ENCODE assay signal across 9 cellular contexts in the genomic region with DNA sequence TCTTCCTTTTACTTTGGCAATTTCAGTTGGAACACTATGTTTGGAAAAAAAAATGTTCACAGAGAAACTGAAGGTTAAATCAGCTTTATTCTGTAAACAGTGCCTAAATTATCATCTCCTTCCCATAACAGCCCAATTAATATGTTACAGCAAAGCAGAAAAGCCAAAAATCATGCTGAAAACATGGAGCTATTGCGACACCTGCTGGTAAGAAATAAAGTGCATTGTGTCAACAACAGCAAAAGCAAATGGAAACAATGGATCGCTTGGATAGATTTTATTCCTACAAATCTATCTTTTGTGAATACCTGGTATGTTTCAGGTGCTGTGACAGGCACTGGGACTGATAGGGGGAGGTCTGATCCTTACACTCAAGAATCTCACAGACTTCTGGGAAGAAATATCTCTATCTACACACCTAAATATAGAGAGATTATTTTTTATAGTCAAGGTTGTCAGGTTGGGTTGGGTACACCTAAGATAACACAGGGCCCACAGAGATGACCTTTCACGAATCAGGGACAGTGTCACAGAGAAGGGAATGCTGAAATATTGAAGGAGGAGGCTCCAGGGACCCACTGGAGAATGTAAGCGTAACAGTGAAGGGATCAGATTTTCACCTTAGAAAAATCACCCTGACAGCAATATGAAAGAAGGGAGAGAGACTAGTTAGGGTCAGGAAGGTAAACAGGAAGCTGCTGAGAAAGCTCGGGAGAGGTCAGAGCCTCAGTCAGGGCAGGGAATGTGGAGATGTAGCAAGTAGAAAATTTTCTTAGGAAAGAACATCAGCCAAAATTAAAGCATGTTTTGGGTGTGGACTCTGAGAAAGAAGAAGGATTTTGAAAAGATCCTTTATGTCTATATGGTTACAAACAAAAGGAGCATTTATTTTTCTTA. TPM values are rescaled to one million over a fixed set of nuclear protein-coding genes. Genes with fewer than 3 reads are reported as not detected.
DNase-seq lines count a peak whose midpoint lies in the region.
"Had no signal": no experiment of that assay in that cellular context is flagged by ENCODE, and none has a peak within 500 bp of the region (broad histone marks: within the 10 kb centered on the region; RNA-seq: fewer than 3 reads in every experiment).

No MANE protein-coding gene starts in this region.

- no peaks in the 10 kb centered on the region for H3K27me3 ChIP-seq in HAP-1 (ENCODE audit: low read depth)

- in situ Hi-C loops in HAP-1 (cut with MboI; ENCODE audit: low sequenced_read_pairs) = no loop called here

- H3K4me1 ChIP-seq in HAP-1 = peaks cover 5% of the 10 kb centered on the region

- no peak overlapping the region for H3K4me3 ChIP-seq in HAP-1

- no peaks in the 10 kb centered on the region for H3K9me3 ChIP-seq in HAP-1

- peak; percentile 4 for DNase-seq in stimulated activated CD4-positive, alpha-beta T cell treated with anti-CD3 and anti-CD28 coated beads, Interleukin-12 subunit alpha, Interleukin-12 subunit beta, amount 100 ng/mL, for 4 hours
- no peak for DNase-seq in stimulated activated CD4-positive, alpha-beta T cell treated with anti-CD3 and anti-CD28 coated beads, Interleukin-4, amount 100 ng/mL, for 4 hours
- peak; percentile 35 to 69 for DNase-seq in HAP-1 (ENCODE audit: low spot score in 2 of 2)
- peak; percentile 69 for DNase-seq in NCI-H1436 (lab: John Stamatoyannopoulos, UW)
- peak in 3 of 5 experiments; percentile 3 to 52 (median 5) for DNase-seq in T-helper 2 cell
- peak; percentile 77 for DNase-seq in dermis blood vessel endothelial cell
- DNase-seq in midbrain (lab: John Stamatoyannopoulos, UW) = peak; percentile 63
- DNase-seq in ureter (ENCODE audit: low spot score) = peak; percentile 52

- H3K36me3 ChIP-seq in HAP-1 (replicated peaks) = no peaks in the 10 kb centered on the region

RNA-seq across cellular contexts. Expression of a gene that starts 16.5 kb away (rescaled TPM):
- under 0.01 TPM in 1 of 2 replicates, not detected in the other for total RNA-seq in dermis blood vessel endothelial cell
- not detected for total RNA-seq in ureter
- total RNA-seq: skeletal muscle tissue had no signal

RNA-seq across cellular contexts. Expression of a gene that starts 42.8 kb away (rescaled TPM):
- total RNA-seq in dermis blood vessel endothelial cell (33.3 and 33.4 TPM in 2 replicates), ureter (71.3 TPM)

RNA-seq across cellular contexts. Expression of a gene that starts 42.9 kb away (rescaled TPM):
- total RNA-seq in dermis blood vessel endothelial cell (10.7 and 17.0 TPM in 2 replicates), ureter (17.2 TPM)

Comparison
In these comparisons a context has a peak if more than half of its experiments do, and no peak if none do; other contexts are left out.
1. DNase-seq: peak in stimulated activated CD4-positive, alpha-beta T cell treated with anti-CD3 and anti-CD28 coated beads, Interleukin-12 subunit alpha, Interleukin-12 subunit beta, amount 100 ng/mL, for 4 hours (single experiment), HAP-1 (2 of 2), NCI-H1436 (single experiment), T-helper 2 cell (3 of 5), dermis blood vessel endothelial cell (single experiment), midbrain (single experiment) and ureter (single experiment); none in stimulated activated CD4-positive, alpha-beta T cell treated with anti-CD3 and anti-CD28 coated beads, Interleukin-4, amount 100 ng/mL, for 4 hours (0 of 2).